Comparison of ENCODE assay signal across 1 cellular context in the genomic region with DNA sequence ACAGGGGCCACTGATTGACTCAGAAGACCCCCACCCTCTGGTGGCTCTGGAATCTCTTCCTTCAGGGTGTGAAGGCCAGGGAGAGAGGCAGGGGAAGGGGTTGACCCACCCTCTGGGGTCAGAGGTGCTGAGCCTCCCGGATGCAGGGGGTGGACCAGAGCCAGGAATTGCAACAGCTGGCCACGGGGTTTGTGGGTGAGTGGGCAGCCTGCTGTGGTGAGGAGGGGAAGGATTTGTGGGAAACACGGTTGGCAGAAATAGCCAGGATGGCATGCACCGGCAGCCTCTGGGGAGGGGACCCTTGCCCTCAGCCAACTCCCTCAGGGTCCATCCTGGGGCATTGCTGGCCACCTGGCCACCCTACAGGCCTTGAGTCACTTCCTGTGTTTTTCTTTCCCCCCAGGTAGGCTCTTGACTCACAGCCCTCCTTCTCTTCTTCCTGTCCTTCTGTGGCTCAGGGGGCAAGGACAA.
A peak's percentile ranks its signal among the peaks of the same experiment; 100 is the strongest.
TF ChIP-seq lines count a peak whose summit lies in the region.

No MANE protein-coding gene starts in this region.

TF ChIP-seq in HepG2, 621 proteins besides CTCF, POLR2A, EP300 and RAD21 (continued from another document and continues in another):
- TF ChIP-seq, protein P1, sequence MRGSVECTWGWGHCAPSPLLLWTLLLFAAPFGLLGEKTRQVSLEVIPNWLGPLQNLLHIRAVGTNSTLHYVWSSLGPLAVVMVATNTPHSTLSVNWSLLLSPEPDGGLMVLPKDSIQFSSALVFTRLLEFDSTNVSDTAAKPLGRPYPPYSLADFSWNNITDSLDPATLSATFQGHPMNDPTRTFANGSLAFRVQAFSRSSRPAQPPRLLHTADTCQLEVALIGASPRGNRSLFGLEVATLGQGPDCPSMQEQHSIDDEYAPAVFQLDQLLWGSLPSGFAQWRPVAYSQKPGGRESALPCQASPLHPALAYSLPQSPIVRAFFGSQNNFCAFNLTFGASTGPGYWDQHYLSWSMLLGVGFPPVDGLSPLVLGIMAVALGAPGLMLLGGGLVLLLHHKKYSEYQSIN (CRISPR knock-in tag; IDR thresholded peaks at IDR 0.05; ENCODE audit: borderline replicate concordance): no peak
- TF ChIP-seq, protein P2, sequence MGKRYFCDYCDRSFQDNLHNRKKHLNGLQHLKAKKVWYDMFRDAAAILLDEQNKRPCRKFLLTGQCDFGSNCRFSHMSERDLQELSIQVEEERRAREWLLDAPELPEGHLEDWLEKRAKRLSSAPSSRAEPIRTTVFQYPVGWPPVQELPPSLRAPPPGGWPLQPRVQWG (CRISPR knock-in tag; IDR thresholded peaks at IDR 0.05; ENCODE audit: borderline replicate concordance, low read depth): no peak
- peak; percentile 5; the same call in 1 of the 2 replicates for TF ChIP-seq RXRB (CRISPR knock-in tag; IDR thresholded peaks at IDR 0.05; ENCODE audit: borderline replicate concordance)
- TF ChIP-seq, protein P3, sequence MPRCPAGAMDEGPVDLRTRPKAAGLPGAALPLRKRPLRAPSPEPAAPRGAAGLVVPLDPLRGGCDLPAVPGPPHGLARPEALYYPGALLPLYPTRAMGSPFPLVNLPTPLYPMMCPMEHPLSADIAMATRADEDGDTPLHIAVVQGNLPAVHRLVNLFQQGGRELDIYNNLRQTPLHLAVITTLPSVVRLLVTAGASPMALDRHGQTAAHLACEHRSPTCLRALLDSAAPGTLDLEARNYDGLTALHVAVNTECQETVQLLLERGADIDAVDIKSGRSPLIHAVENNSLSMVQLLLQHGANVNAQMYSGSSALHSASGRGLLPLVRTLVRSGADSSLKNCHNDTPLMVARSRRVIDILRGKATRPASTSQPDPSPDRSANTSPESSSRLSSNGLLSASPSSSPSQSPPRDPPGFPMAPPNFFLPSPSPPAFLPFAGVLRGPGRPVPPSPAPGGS (CRISPR knock-in tag; IDR thresholded peaks at IDR 0.05): peak; percentile 72; the same call in 1 of the 2 replicates
- TF ChIP-seq, protein P4, sequence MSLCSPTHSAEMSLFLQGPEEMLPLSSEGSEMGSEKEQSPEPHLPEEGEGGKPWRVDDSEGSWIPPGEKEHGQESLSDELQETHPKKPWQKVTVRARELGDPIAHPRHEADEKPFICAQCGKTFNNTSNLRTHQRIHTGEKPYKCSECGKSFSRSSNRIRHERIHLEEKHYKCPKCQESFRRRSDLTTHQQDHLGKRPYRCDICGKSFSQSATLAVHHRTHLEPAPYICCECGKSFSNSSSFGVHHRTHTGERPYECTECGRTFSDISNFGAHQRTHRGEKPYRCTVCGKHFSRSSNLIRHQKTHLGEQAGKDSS (CRISPR knock-in tag; IDR thresholded peaks at IDR 0.05; ENCODE audit: borderline replicate concordance, low read depth): peak; percentile 9; the same call in 1 of the 2 replicates
- TF ChIP-seq ZNF546 (CRISPR knock-in tag; conservative IDR thresholded peaks at IDR 0.05): no peak
- TF ChIP-seq ZNF777 (CRISPR knock-in tag; IDR thresholded peaks at IDR 0.05): no peak
- TF ChIP-seq ZBTB7B (CRISPR knock-in tag; IDR thresholded peaks at IDR 0.05): no peak
- TF ChIP-seq RXRA (CRISPR knock-in tag; IDR thresholded peaks at IDR 0.05): 0 out of 2 replicates have a peak, but pooled peaks have one; percentile 23
- no peak for TF ChIP-seq ONECUT2 (CRISPR knock-in tag; IDR thresholded peaks at IDR 0.05)
- TF ChIP-seq, protein P5, sequence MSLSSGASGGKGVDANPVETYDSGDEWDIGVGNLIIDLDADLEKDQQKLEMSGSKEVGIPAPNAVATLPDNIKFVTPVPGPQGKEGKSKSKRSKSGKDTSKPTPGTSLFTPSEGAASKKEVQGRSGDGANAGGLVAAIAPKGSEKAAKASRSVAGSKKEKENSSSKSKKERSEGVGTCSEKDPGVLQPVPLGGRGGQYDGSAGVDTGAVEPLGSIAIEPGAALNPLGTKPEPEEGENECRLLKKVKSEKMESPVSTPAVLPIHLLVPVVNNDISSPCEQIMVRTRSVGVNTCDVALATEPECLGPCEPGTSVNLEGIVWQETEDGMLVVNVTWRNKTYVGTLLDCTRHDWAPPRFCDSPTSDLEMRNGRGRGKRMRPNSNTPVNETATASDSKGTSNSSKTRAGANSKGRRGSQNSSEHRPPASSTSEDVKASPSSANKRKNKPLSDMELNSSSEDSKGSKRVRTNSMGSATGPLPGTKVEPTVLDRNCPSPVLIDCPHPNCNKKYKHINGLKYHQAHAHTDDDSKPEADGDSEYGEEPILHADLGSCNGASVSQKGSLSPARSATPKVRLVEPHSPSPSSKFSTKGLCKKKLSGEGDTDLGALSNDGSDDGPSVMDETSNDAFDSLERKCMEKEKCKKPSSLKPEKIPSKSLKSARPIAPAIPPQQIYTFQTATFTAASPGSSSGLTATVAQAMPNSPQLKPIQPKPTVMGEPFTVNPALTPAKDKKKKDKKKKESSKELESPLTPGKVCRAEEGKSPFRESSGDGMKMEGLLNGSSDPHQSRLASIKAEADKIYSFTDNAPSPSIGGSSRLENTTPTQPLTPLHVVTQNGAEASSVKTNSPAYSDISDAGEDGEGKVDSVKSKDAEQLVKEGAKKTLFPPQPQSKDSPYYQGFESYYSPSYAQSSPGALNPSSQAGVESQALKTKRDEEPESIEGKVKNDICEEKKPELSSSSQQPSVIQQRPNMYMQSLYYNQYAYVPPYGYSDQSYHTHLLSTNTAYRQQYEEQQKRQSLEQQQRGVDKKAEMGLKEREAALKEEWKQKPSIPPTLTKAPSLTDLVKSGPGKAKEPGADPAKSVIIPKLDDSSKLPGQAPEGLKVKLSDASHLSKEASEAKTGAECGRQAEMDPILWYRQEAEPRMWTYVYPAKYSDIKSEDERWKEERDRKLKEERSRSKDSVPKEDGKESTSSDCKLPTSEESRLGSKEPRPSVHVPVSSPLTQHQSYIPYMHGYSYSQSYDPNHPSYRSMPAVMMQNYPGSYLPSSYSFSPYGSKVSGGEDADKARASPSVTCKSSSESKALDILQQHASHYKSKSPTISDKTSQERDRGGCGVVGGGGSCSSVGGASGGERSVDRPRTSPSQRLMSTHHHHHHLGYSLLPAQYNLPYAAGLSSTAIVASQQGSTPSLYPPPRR (CRISPR knock-in tag; IDR thresholded peaks at IDR 0.05; ENCODE audit: borderline replicate concordance): 0 out of 2 replicates have a peak, but pooled peaks have one; percentile 12
- TF ChIP-seq PCBP1 (IDR thresholded peaks at IDR 0.05; ENCODE audit: borderline replicate concordance, low read depth, low read length): no peak
- TF ChIP-seq ZNF703 (CRISPR knock-in tag; IDR thresholded peaks at IDR 0.05; ENCODE audit: borderline replicate concordance): no peak
- no peak for TF ChIP-seq EEA1 (CRISPR knock-in tag; IDR thresholded peaks at IDR 0.05; ENCODE audit: borderline replicate concordance)
- TF ChIP-seq ZNF138 (CRISPR knock-in tag; IDR thresholded peaks at IDR 0.05; ENCODE audit: low read depth): no peak
- 0 out of 2 replicates have a peak, but pooled peaks have one; percentile 76 for TF ChIP-seq ZNF296 (CRISPR knock-in tag; conservative IDR thresholded peaks at IDR 0.05)
- 0 out of 2 replicates have a peak, but pooled peaks have one; percentile 28 for TF ChIP-seq DPF2 (CRISPR knock-in tag; IDR thresholded peaks at IDR 0.05; ENCODE audit: borderline replicate concordance, low read depth)
- TF ChIP-seq, protein P6, sequence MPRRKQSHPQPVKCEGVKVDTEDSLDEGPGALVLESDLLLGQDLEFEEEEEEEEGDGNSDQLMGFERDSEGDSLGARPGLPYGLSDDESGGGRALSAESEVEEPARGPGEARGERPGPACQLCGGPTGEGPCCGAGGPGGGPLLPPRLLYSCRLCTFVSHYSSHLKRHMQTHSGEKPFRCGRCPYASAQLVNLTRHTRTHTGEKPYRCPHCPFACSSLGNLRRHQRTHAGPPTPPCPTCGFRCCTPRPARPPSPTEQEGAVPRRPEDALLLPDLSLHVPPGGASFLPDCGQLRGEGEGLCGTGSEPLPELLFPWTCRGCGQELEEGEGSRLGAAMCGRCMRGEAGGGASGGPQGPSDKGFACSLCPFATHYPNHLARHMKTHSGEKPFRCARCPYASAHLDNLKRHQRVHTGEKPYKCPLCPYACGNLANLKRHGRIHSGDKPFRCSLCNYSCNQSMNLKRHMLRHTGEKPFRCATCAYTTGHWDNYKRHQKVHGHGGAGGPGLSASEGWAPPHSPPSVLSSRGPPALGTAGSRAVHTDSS (CRISPR knock-in tag; conservative IDR thresholded peaks at IDR 0.05): no peak
- TF ChIP-seq TARDBP (CRISPR knock-in tag; IDR thresholded peaks at IDR 0.05): peak; percentile 28; the same call in 1 of the 2 replicates
- TF ChIP-seq HOXA7 (CRISPR knock-in tag; IDR thresholded peaks at IDR 0.05): no peak
- TF ChIP-seq ZBTB20 (CRISPR knock-in tag; IDR thresholded peaks at IDR 0.05; ENCODE audit: borderline replicate concordance, low read depth): 0 out of 2 replicates have a peak, but pooled peaks have one; percentile 43
- TF ChIP-seq NR2F6 (IDR thresholded peaks at IDR 0.05): no peak; the same call in 1 of the 2 replicates
- peak; percentile 54; the same call in 1 of the 2 replicates for TF ChIP-seq NR2F6 (CRISPR knock-in tag; IDR thresholded peaks at IDR 0.05)
- TF ChIP-seq HDAC1 (CRISPR knock-in tag; IDR thresholded peaks at IDR 0.05): peak; percentile 45; the same call in 1 of the 2 replicates
- TF ChIP-seq, protein P7, sequence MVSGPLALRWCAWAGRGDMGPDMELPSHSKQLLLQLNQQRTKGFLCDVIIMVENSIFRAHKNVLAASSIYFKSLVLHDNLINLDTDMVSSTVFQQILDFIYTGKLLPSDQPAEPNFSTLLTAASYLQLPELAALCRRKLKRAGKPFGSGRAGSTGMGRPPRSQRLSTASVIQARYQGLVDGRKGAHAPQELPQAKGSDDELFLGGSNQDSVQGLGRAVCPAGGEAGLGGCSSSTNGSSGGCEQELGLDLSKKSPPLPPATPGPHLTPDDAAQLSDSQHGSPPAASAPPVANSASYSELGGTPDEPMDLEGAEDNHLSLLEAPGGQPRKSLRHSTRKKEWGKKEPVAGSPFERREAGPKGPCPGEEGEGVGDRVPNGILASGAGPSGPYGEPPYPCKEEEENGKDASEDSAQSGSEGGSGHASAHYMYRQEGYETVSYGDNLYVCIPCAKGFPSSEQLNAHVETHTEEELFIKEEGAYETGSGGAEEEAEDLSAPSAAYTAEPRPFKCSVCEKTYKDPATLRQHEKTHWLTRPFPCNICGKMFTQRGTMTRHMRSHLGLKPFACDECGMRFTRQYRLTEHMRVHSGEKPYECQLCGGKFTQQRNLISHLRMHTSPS (CRISPR knock-in tag; IDR thresholded peaks at IDR 0.05; ENCODE audit: low read depth): 0 out of 2 replicates have a peak, but pooled peaks have one; percentile 69
- no peak for TF ChIP-seq ZNF101 (CRISPR knock-in tag; IDR thresholded peaks at IDR 0.05; ENCODE audit: borderline replicate concordance, low read depth)
- no peak for TF ChIP-seq ZSCAN31 (CRISPR knock-in tag; IDR thresholded peaks at IDR 0.05; ENCODE audit: low read depth)
- TF ChIP-seq, protein P8, sequence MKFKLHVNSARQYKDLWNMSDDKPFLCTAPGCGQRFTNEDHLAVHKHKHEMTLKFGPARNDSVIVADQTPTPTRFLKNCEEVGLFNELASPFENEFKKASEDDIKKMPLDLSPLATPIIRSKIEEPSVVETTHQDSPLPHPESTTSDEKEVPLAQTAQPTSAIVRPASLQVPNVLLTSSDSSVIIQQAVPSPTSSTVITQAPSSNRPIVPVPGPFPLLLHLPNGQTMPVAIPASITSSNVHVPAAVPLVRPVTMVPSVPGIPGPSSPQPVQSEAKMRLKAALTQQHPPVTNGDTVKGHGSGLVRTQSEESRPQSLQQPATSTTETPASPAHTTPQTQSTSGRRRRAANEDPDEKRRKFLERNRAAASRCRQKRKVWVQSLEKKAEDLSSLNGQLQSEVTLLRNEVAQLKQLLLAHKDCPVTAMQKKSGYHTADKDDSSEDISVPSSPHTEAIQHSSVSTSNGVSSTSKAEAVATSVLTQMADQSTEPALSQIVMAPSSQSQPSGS (CRISPR knock-in tag; IDR thresholded peaks at IDR 0.05): no peak
- TF ChIP-seq ZNF598 (CRISPR knock-in tag; IDR thresholded peaks at IDR 0.05; ENCODE audit: borderline replicate concordance): 0 out of 2 replicates have a peak, but pooled peaks have one; percentile 9
- no peak for TF ChIP-seq ZNF850 (CRISPR knock-in tag; conservative IDR thresholded peaks at IDR 0.05)
- TF ChIP-seq RARA (CRISPR knock-in tag; IDR thresholded peaks at IDR 0.05): peak; percentile 9; the same call in 1 of the 2 replicates
- TF ChIP-seq, protein P9, sequence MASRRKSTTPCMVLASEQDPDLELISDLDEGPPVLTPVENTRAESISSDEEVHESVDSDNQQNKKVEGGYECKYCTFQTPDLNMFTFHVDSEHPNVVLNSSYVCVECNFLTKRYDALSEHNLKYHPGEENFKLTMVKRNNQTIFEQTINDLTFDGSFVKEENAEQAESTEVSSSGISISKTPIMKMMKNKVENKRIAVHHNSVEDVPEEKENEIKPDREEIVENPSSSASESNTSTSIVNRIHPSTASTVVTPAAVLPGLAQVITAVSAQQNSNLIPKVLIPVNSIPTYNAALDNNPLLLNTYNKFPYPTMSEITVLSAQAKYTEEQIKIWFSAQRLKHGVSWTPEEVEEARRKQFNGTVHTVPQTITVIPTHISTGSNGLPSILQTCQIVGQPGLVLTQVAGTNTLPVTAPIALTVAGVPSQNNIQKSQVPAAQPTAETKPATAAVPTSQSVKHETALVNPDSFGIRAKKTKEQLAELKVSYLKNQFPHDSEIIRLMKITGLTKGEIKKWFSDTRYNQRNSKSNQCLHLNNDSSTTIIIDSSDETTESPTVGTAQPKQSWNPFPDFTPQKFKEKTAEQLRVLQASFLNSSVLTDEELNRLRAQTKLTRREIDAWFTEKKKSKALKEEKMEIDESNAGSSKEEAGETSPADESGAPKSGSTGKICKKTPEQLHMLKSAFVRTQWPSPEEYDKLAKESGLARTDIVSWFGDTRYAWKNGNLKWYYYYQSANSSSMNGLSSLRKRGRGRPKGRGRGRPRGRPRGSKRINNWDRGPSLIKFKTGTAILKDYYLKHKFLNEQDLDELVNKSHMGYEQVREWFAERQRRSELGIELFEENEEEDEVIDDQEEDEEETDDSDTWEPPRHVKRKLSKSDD (CRISPR knock-in tag; IDR thresholded peaks at IDR 0.05; ENCODE audit: low read depth): no peak
- TF ChIP-seq MIER2 (CRISPR knock-in tag; IDR thresholded peaks at IDR 0.05): no peak
- TF ChIP-seq MEIS1 (CRISPR knock-in tag; IDR thresholded peaks at IDR 0.05; ENCODE audit: borderline replicate concordance): 0 out of 2 replicates have a peak, but pooled peaks have one; percentile 17
- TF ChIP-seq ZNF430 (CRISPR knock-in tag; IDR thresholded peaks at IDR 0.05): no peak
- TF ChIP-seq TCF7L2 (IDR thresholded peaks at IDR 0.05; ENCODE audit: low read depth, low read length): no peak
- no peak for TF ChIP-seq ZNF331 (CRISPR knock-in tag; IDR thresholded peaks at IDR 0.05)
- no peak for TF ChIP-seq ZNF556 (CRISPR knock-in tag; IDR thresholded peaks at IDR 0.05; ENCODE audit: borderline replicate concordance)
- TF ChIP-seq SALL1 (CRISPR knock-in tag; IDR thresholded peaks at IDR 0.05): peak; percentile 17; the same call in 1 of the 2 replicates
- TF ChIP-seq HIVEP1 (CRISPR knock-in tag; IDR thresholded peaks at IDR 0.05): 0 out of 2 replicates have a peak, but pooled peaks have one; percentile 19
- 0 out of 2 replicates have a peak, but pooled peaks have one; percentile 17 for TF ChIP-seq ZMYM3 (CRISPR knock-in tag; IDR thresholded peaks at IDR 0.05)
